In genomic region chr9:17744786-17745185, GRCh38 we compare ENCODE assay signal across 15 cellular contexts.
DNase-seq lines count a peak whose midpoint lies in the region; ATAC-seq, FAIRE-seq and TF ChIP-seq lines count a peak whose summit lies in the region.
"Had no signal": no experiment of that assay in that cellular context is flagged by ENCODE, and none has a peak within 500 bp of the region (broad histone marks: within the 10 kb centered on the region; RNA-seq: fewer than 3 reads in every experiment).

No MANE protein-coding gene starts in this region.

- H3K9me1 ChIP-seq in endothelial cell of umbilical vein (replicated peaks; ENCODE audit: control insufficient read depth, extremely low read depth, insufficient read depth, low read length) = no peaks in the 10 kb centered on the region

- H3K9me3 ChIP-seq in endothelial cell of umbilical vein (replicated peaks; ENCODE audit: control insufficient read depth, insufficient read depth, low read length) (no peaks in the 10 kb centered on the region), adrenal gland (replicated peaks in 1 of 3) (no peaks in the 10 kb centered on the region)
- H3K9me3 ChIP-seq: esophagus squamous epithelium, SJSA1, tibial nerve had no signal

- no peaks in the 10 kb centered on the region for H4K20me1 ChIP-seq in endothelial cell of umbilical vein (replicated peaks; ENCODE audit: control insufficient read depth, extremely low read depth, insufficient read depth, low read length)

- WGBS in adrenal gland, 4 donors = 17 to 27% (median 20%) methylated on average over 3 of the region's 3 CpGs

- FAIRE-seq in endothelial cell of umbilical vein (lab: Jason Lieb, UNC) = no peak

- intact Hi-C loops in endothelial cell of umbilical vein (cut with micrococcal nuclease) = no loop called here
- intact Hi-C loops in adrenal gland (cut with DNase I) = no loop called here

- H3K4me1 ChIP-seq in endothelial cell of umbilical vein (ENCODE audit: control insufficient read depth, extremely low read depth, insufficient read depth, low read length) = no peaks in the 10 kb centered on the region
- H3K4me1 ChIP-seq in adrenal gland (replicated peaks in 1 of 2) = no peaks in the 10 kb centered on the region
- H3K4me1 ChIP-seq: esophagus squamous epithelium, SJSA1, tibial nerve had no signal

- no peak overlapping the region for H3K9ac ChIP-seq in endothelial cell of umbilical vein (replicated peaks; ENCODE audit: extremely low read depth, insufficient read depth, low read length)

- H3K27ac ChIP-seq in endothelial cell of umbilical vein (ENCODE audit: insufficient read depth, low read depth, low read length) (no peak overlapping the region), adrenal gland (no peak overlapping the region)
- H3K27ac ChIP-seq: esophagus squamous epithelium, SJSA1, tibial nerve had no signal

- DNase-seq in H7 (peak; percentile 56), RKO (ENCODE audit: low spot score) (peak; percentile 47), endothelial cell of umbilical vein (ENCODE audit: low read depth, low spot score) (peak; percentile 3), myocyte (ENCODE audit: low read depth) (peak; percentile 54), germinal center (ENCODE audit: low spot score) (no peak), adrenal gland (no peak)
- DNase-seq: activated CD4-positive, alpha-beta T cell treated with anti-CD3 and anti-CD28 coated beads for 36 hours; central memory CD4-positive, alpha-beta T cell; esophagus squamous epithelium; NCI-H1105 treated with DMSO at 0.1 percent for 48 hours; NCI-H69 had no signal

- POLR2A ChIA-PET in endothelial cell of umbilical vein (lab: Charles Lee) = interaction anchor here (0.6 kb wide), 1 partner anchor 1278 kb away, joined by 7 read pairs; no protein-coding TSS in a partner anchor

- H3K36me3 ChIP-seq in H7 (replicated peaks; ENCODE audit: control insufficient read depth, insufficient read depth, low read length) (no peaks in the 10 kb centered on the region), endothelial cell of umbilical vein (ENCODE audit: control insufficient read depth in 2 of 2, extremely low read depth in 1 of 2, insufficient read depth in 2 of 2, low read length in 2 of 2) (no peaks in the 10 kb centered on the region), adrenal gland (replicated peaks in 1 of 2) (no peaks in the 10 kb centered on the region)
- H3K36me3 ChIP-seq: esophagus squamous epithelium, SJSA1, tibial nerve had no signal

- H3K4me3 ChIP-seq in H7 (ENCODE audit: insufficient read depth, low read depth, low read length) (no peak overlapping the region), endothelial cell of umbilical vein (replicated peaks in 1 of 3; ENCODE audit: insufficient read depth in 1 of 3, low read depth in 1 of 3, low read length in 3 of 3) (no peak overlapping the region), adrenal gland (no peak overlapping the region)
- H3K4me3 ChIP-seq: esophagus squamous epithelium, SJSA1, tibial nerve had no signal

- no peak for TF ChIP-seq POLR2A in endothelial cell of umbilical vein (IDR thresholded peaks at IDR 0.05; ENCODE audit: low read depth, low read length)
- TF ChIP-seq POLR2A in adrenal gland (IDR thresholded peaks at IDR 0.05) = no peak

- no TSS peak for BruUV-seq in endothelial cell of umbilical vein (replicated peaks; lab: Mats Ljungman, UMichigan)

- CTCF ChIA-PET in endothelial cell of umbilical vein (lab: Charles Lee) = no interaction called here

- H3K27me3 ChIP-seq in H7 (ENCODE audit: control insufficient read depth, insufficient read depth, low read length) (no peaks in the 10 kb centered on the region), endothelial cell of umbilical vein (ENCODE audit: control insufficient read depth in 2 of 2, insufficient read depth in 2 of 2, low read length in 2 of 2) (no peaks in the 10 kb centered on the region), adrenal gland (no peaks in the 10 kb centered on the region)
- H3K27me3 ChIP-seq: esophagus squamous epithelium, SJSA1, tibial nerve had no signal

- TF ChIP-seq CTCF in endothelial cell of umbilical vein (IDR thresholded peaks at IDR 0.05; ENCODE audit: extremely low read depth in 1 of 2, insufficient read depth in 1 of 2, low read depth in 1 of 2, low read length in 2 of 2) (no peak), adrenal gland (IDR thresholded peaks at IDR 0.05) (no peak)

- no peaks in the 10 kb centered on the region for H3K79me2 ChIP-seq in endothelial cell of umbilical vein (ENCODE audit: control insufficient read depth, insufficient read depth, low read length)

- dilution Hi-C loops in endothelial cell of umbilical vein (cut with MboI; ENCODE audit: extremely low pct_ligation_motif_present, low sequenced_read_pairs) = no loop called here

- no peak overlapping the region for H3K4me2 ChIP-seq in endothelial cell of umbilical vein (ENCODE audit: insufficient read depth, low read length)

- ATAC-seq in GM19455 (IDR thresholded peaks at IDR 0.05; ENCODE audit: unreplicated experiment) (no peak), GM21528 (IDR thresholded peaks at IDR 0.05; ENCODE audit: low FRiP score, unreplicated experiment) (no peak)
- ATAC-seq: activated CD4-positive, alpha-beta T cell treated with anti-CD3 and anti-CD28 coated beads for 36 hours had no signal

- no peak overlapping the region for H2AFZ ChIP-seq in endothelial cell of umbilical vein (ENCODE audit: low read depth, low read length)

TF ChIP-seq in endothelial cell of umbilical vein, 7 proteins besides CTCF, POLR2A, EP300 and RAD21:
- TF ChIP-seq MYC (IDR thresholded peaks at IDR 0.05; ENCODE audit: low read depth, low read length) = no peak
- no peak for TF ChIP-seq EZH2 (IDR thresholded peaks at IDR 0.05; ENCODE audit: borderline replicate concordance, low read depth, low read length, severe bottlenecking)
- no peak for TF ChIP-seq GATA2 (IDR thresholded peaks at IDR 0.05; ENCODE audit: insufficient read depth, insufficient read length, low read depth, low read length)
- no peak for TF ChIP-seq MAX (IDR thresholded peaks at IDR 0.05; ENCODE audit: insufficient read depth, insufficient read length)
- TF ChIP-seq FOS (IDR thresholded peaks at IDR 0.05; ENCODE audit: borderline replicate concordance, insufficient read depth, low read length) = no peak

Comparison
In these comparisons a context has a peak if more than half of its experiments do, and no peak if none do; other contexts are left out.
1. DNase-seq: peak in H7 (single experiment), RKO (single experiment), endothelial cell of umbilical vein (single experiment) and myocyte (single experiment); none in germinal center (single experiment) and adrenal gland (0 of 7).